ENCODE assay signal across 10 cellular contexts in genomic region chr5:6717247-6717646, GRCh38. TPM values are rescaled to one million over a fixed set of nuclear protein-coding genes. Genes with fewer than 3 reads are reported as not detected.
DNase-seq lines count a peak whose midpoint lies in the region; ATAC-seq and TF ChIP-seq lines count a peak whose summit lies in the region.
"Had no signal": no experiment of that assay in that cellular context is flagged by ENCODE, and none has a peak within 500 bp of the region (broad histone marks: within the 10 kb centered on the region; RNA-seq: fewer than 3 reads in every experiment).

No MANE protein-coding gene starts in this region.

- H3K4me3 ChIP-seq in fibroblast of the aortic adventitia (ENCODE audit: low read depth, low read length) = peak overlapping the region; percentile 11

- no peaks in the 10 kb centered on the region for H3K9me3 ChIP-seq in T-helper 17 cell (ENCODE audit: control insufficient read depth, low read length, poor library complexity, severe bottlenecking)

- H3K27me3 Mint-ChIP-seq in activated T-cell treated with anti-CD3 and anti-CD28 coated beads, Interleukin-2, amount 50 U/mL, for 4 hours (ENCODE audit: low read depth) = no peaks in the 10 kb centered on the region
- no peaks in the 10 kb centered on the region for H3K27me3 Mint-ChIP-seq in T-helper 17 cell
- H3K27me3 Mint-ChIP-seq in stimulated activated memory B cell treated with anti-CD40 and anti-IgM and Interleukin-4, amounts not matched to agents 10 μg/mL and 1 μg/mL and 100 μg/mL, for 72 hours = no peaks in the 10 kb centered on the region

- no peak for DNase-seq in activated T-cell treated with anti-CD3 and anti-CD28 coated beads, Interleukin-2, amount 50 U/mL, for 4 hours
- DNase-seq in activated T-cell treated with anti-CD3 and anti-CD28 coated beads, Interleukin-2, amount 50 U/mL, for 1 hour = no peak
- no peak for DNase-seq in T-helper 17 cell
- no peak for DNase-seq in fibroblast of the aortic adventitia (ENCODE audit: low read depth)
- DNase-seq in KBM-7 = no peak
- DNase-seq in MV-4-11 (lab: John Stamatoyannopoulos, UW) = no peak
- DNase-seq in LoVo (ENCODE audit: low spot score) = no peak
- DNase-seq: amygdala, occipital lobe had no signal

- peaks cover 68% of the 10 kb centered on the region for H3K4me1 Mint-ChIP-seq in activated T-cell treated with anti-CD3 and anti-CD28 coated beads, Interleukin-2, amount 50 U/mL, for 4 hours (ENCODE audit: low read depth)
- H3K4me1 Mint-ChIP-seq in T-helper 17 cell = peaks cover 59% of the 10 kb centered on the region
- H3K4me1 Mint-ChIP-seq in stimulated activated memory B cell treated with anti-CD40 and anti-IgM and Interleukin-4, amounts not matched to agents 10 μg/mL and 1 μg/mL and 100 μg/mL, for 72 hours = peaks cover 76% of the 10 kb centered on the region

- peak overlapping the region; percentile 86 for H3K27ac Mint-ChIP-seq in T-helper 17 cell
- H3K27ac Mint-ChIP-seq in stimulated activated memory B cell treated with anti-CD40 and anti-IgM and Interleukin-4, amounts not matched to agents 10 μg/mL and 1 μg/mL and 100 μg/mL, for 72 hours = peak overlapping the region; percentile 34

- no peak for ATAC-seq in activated T-cell treated with anti-CD3 and anti-CD28 coated beads, Interleukin-2, amount 50 U/mL, for 4 hours
- no peak for ATAC-seq in T-helper 17 cell
- ATAC-seq in stimulated activated memory B cell treated with anti-CD40 and anti-IgM and Interleukin-4, amounts not matched to agents 10 μg/mL and 1 μg/mL and 100 μg/mL, for 72 hours = no peak

- peaks cover 6% of the 10 kb centered on the region for H3K36me3 Mint-ChIP-seq in activated T-cell treated with anti-CD3 and anti-CD28 coated beads, Interleukin-2, amount 50 U/mL, for 4 hours (ENCODE audit: insufficient read depth)
- no peaks in the 10 kb centered on the region for H3K36me3 Mint-ChIP-seq in T-helper 17 cell (ENCODE audit: low read depth)
- H3K36me3 Mint-ChIP-seq in stimulated activated memory B cell treated with anti-CD40 and anti-IgM and Interleukin-4, amounts not matched to agents 10 μg/mL and 1 μg/mL and 100 μg/mL, for 72 hours = peaks cover 31% of the 10 kb centered on the region

- H3K9me3 Mint-ChIP-seq in activated T-cell treated with anti-CD3 and anti-CD28 coated beads, Interleukin-2, amount 50 U/mL, for 4 hours = no peaks in the 10 kb centered on the region
- H3K9me3 Mint-ChIP-seq in stimulated activated memory B cell treated with anti-CD40 and anti-IgM and Interleukin-4, amounts not matched to agents 10 μg/mL and 1 μg/mL and 100 μg/mL, for 72 hours = no peaks in the 10 kb centered on the region

- peak overlapping the region; percentile 31 for H3K4me3 Mint-ChIP-seq in activated T-cell treated with anti-CD3 and anti-CD28 coated beads, Interleukin-2, amount 50 U/mL, for 4 hours
- peak overlapping the region; percentile 93 for H3K4me3 Mint-ChIP-seq in T-helper 17 cell
- peak overlapping the region; percentile 80 for H3K4me3 Mint-ChIP-seq in stimulated activated memory B cell treated with anti-CD40 and anti-IgM and Interleukin-4, amounts not matched to agents 10 μg/mL and 1 μg/mL and 100 μg/mL, for 72 hours

- TF ChIP-seq CTCF in fibroblast of the aortic adventitia (IDR thresholded peaks at IDR 0.05; ENCODE audit: insufficient read depth, low read length) = no peak

- in situ Hi-C loops in KBM-7 (cut with MboI; ENCODE audit: low pct_unique_long_range_greater_than_20kb, low sequenced_read_pairs) = no loop called here

RNA-seq across cellular contexts. Expression of gene TENT4A, which starts 4.0 kb away (rescaled TPM):
- 10 to 100 TPM; 24.7 to 27.4 (median 25.9) TPM for total RNA-seq in activated T-cell treated with anti-CD3 and anti-CD28 coated beads, Interleukin-2, amount 50 U/mL, for 4 hours
- total RNA-seq in T-helper 17 cell (10 to 100 TPM; 54.7 to 59.4 TPM), fibroblast of the aortic adventitia (ENCODE audit: low replicate concordance) (13.2 and 21.4 TPM in 2 replicates)

Comparison
In these comparisons a context has a peak if more than half of its experiments do, and no peak if none do; other contexts are left out.
1. H3K4me3 Mint-ChIP-seq: peak in every context shown above with its lines; median percentile 93 in T-helper 17 cell; 80 in stimulated activated memory B cell treated with anti-CD40 and anti-IgM and Interleukin-4, amounts not matched to agents 10 μg/mL and 1 μg/mL and 100 μg/mL, for 72 hours; 31 in activated T-cell treated with anti-CD3 and anti-CD28 coated beads, Interleukin-2, amount 50 U/mL, for 4 hours.